In the genomic region with DNA sequence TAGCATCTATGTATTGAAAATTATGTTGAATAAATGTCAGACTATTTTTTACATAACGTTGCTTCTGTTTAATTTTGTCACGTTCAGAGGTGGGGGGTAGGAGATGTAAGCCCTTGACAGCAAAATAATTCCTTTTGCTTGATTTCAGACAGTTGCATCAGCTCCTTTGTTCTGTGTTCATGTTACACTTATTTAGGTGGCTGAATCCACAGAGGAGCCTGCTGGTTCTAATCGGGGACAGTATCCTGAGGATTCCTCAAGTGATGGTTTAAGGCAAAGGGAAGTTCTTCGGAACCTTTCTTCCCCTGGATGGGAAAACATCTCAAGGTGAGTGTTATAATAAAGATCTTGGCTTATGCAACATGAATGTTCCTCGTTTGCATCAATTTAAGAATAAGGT, we compare ENCODE assay signal across 11 cellular contexts. TPM values are rescaled to one million over a fixed set of nuclear protein-coding genes. Genes with fewer than 3 reads are reported as not detected.
A peak's percentile ranks its signal among the peaks of the same experiment; 100 is the strongest.
DNase-seq lines count a peak whose midpoint lies in the region; ATAC-seq and TF ChIP-seq lines count a peak whose summit lies in the region.
"Had no signal": no experiment of that assay in that cellular context is flagged by ENCODE, and none has a peak within 500 bp of the region (broad histone marks: within the 10 kb centered on the region; RNA-seq: fewer than 3 reads in every experiment).

No MANE protein-coding gene starts in this region.

- H3K4me3 ChIP-seq in left ventricle myocardium inferior (peak overlapping the region; percentile 99), right atrium auricular region (no peak overlapping the region), dorsolateral prefrontal cortex (peak overlapping the region in 55 of 59 donors; percentile 1 to 100 (median 96))
- H3K4me3 ChIP-seq: hepatocyte had no signal

- TF ChIP-seq CTCF in left ventricle myocardium inferior (IDR thresholded peaks at IDR 0.05; ENCODE audit: borderline replicate concordance), result no peak
- no peak for TF ChIP-seq CTCF in right atrium auricular region (IDR thresholded peaks at IDR 0.05)
- TF ChIP-seq CTCF in dorsolateral prefrontal cortex (IDR thresholded peaks at IDR 0.05 in 54 of 56, conservative IDR thresholded peaks at IDR 0.05 in 2 of 56; ENCODE audit: low read depth in 1 of 56, partially characterized antibody in 56 of 56), result no peak

- no peaks in the 10 kb centered on the region for H3K9me3 Mint-ChIP-seq in stimulated activated naive CD8-positive, alpha-beta T cell treated with anti-CD3 and anti-CD28 coated beads, Interleukin-15, amount 100 ng/mL, for 72 hours

- peak overlapping the region; percentile 94 to 97 for H3K4me3 Mint-ChIP-seq in stimulated activated naive CD8-positive, alpha-beta T cell treated with anti-CD3 and anti-CD28 coated beads, Interleukin-15, amount 100 ng/mL, for 72 hours

- peak overlapping the region; percentile 98 to 100 for H3K27ac Mint-ChIP-seq in stimulated activated naive CD8-positive, alpha-beta T cell treated with anti-CD3 and anti-CD28 coated beads, Interleukin-15, amount 100 ng/mL, for 72 hours

- H3K27ac ChIP-seq in left ventricle myocardium inferior (replicated peaks), result peak overlapping the region; percentile 13
- H3K27ac ChIP-seq in right atrium auricular region, result no peak overlapping the region
- peak overlapping the region in 43 of 59 donors; percentile 8 to 99 (median 51) for H3K27ac ChIP-seq in dorsolateral prefrontal cortex
- H3K27ac ChIP-seq: hepatocyte had no signal

- no peaks in the 10 kb centered on the region for H3K27me3 ChIP-seq in left ventricle myocardium inferior (ENCODE audit: low read depth)
- H3K27me3 ChIP-seq in right atrium auricular region, result no peaks in the 10 kb centered on the region
- no peaks in the 10 kb centered on the region for H3K27me3 ChIP-seq in dorsolateral prefrontal cortex
- H3K27me3 ChIP-seq: hepatocyte had no signal

- H3K27me3 Mint-ChIP-seq in stimulated activated naive CD8-positive, alpha-beta T cell treated with anti-CD3 and anti-CD28 coated beads, Interleukin-15, amount 100 ng/mL, for 72 hours, result no peaks in the 10 kb centered on the region

- H3K4me1 ChIP-seq in left ventricle myocardium inferior, result peaks cover 77% of the 10 kb centered on the region
- H3K4me1 ChIP-seq in right atrium auricular region, result peaks cover 0 to 36% of the 10 kb centered on the region in 2 donors

- intact Hi-C loops in left ventricle myocardium inferior (cut with micrococcal nuclease), result no loop called here
- intact Hi-C loops in dorsolateral prefrontal cortex (cut with DNase I), result loop anchor here in 1 of 2 donors (10.0 kb wide), 1 partner anchor 72 kb away; a partner anchor contains a TSS

- no peak for DNase-seq in left ventricle myocardium inferior
- DNase-seq in right atrium auricular region (ENCODE audit: low spot score), result no peak
- peak; percentile 41 for DNase-seq in OCI-M1 (lab: John Stamatoyannopoulos, UW)
- DNase-seq in dorsolateral prefrontal cortex, result no peak
- DNase-seq in stimulated activated naive CD8-positive, alpha-beta T cell treated with anti-CD3 and anti-CD28 coated beads, Interleukin-15, amount 100 ng/mL, for 72 hours, result no peak
- DNase-seq in stimulated activated CD4-positive, alpha-beta T cell treated with anti-CD3 and anti-CD28 coated beads, Interleukin-4, amount 100 ng/mL, for 24 hours, result no peak
- no peak for DNase-seq in mesenteric fat pad (ENCODE audit: low spot score)
- DNase-seq: NCI-H524 had no signal

- no peak for ATAC-seq in stimulated activated naive CD8-positive, alpha-beta T cell treated with anti-CD3 and anti-CD28 coated beads, Interleukin-15, amount 100 ng/mL, for 72 hours
- ATAC-seq in GM18861 (IDR thresholded peaks at IDR 0.05; ENCODE audit: unreplicated experiment), result no peak

- H3K36me3 ChIP-seq in left ventricle myocardium inferior (peaks cover 78% of the 10 kb centered on the region), right atrium auricular region (peaks cover 67% of the 10 kb centered on the region)

- H3K9me3 ChIP-seq in left ventricle myocardium inferior (replicated peaks) (no peaks in the 10 kb centered on the region), right atrium auricular region (no peaks in the 10 kb centered on the region)

- peaks cover 72% of the 10 kb centered on the region for H3K4me1 Mint-ChIP-seq in stimulated activated naive CD8-positive, alpha-beta T cell treated with anti-CD3 and anti-CD28 coated beads, Interleukin-15, amount 100 ng/mL, for 72 hours

RNA-seq across cellular contexts. Expression of a gene that starts 4.5 kb away (rescaled TPM):
- total RNA-seq in left ventricle myocardium inferior, result 119 TPM
- total RNA-seq in right atrium auricular region, result 100 to 1,000 TPM in 1 of 2 donors, 10 to 100 TPM in 1; 76.4 to 140 TPM
- 100 to 1,000 TPM in 100 of 120 experiments, 10 to 100 TPM in 20; 76.8 to 213 (median 118) TPM for total RNA-seq in dorsolateral prefrontal cortex
- 186 TPM for total RNA-seq in mesenteric fat pad

RNA-seq across cellular contexts. Expression of a gene that starts 25.3 kb away (rescaled TPM):
- total RNA-seq in left ventricle myocardium inferior (0.16 TPM), right atrium auricular region (not detected), dorsolateral prefrontal cortex (1 to 10 TPM in 4 of 120 experiments, under 1 TPM in 40, not detected in 76; 0.23 to 1.6 (median 0.50) TPM), mesenteric fat pad (6.4 TPM)
- total RNA-seq: hepatocyte; T-helper 2 cell treated with Interferon-gamma antibody and Interleukin-4, amounts not matched to agents 100 ng/mL and 5 ng/mL, for 36 hours had no signal

RNA-seq across cellular contexts. Expression of a gene that starts 52.9 kb away (rescaled TPM):
- total RNA-seq in left ventricle myocardium inferior (6.6 TPM), right atrium auricular region (1 to 10 TPM; 8.0 to 9.7 TPM), dorsolateral prefrontal cortex (10 to 100 TPM in 103 of 120 experiments, 1 to 10 TPM in 17; 6.0 to 50.1 (median 15.6) TPM), mesenteric fat pad (63.9 TPM)

Comparison
In these comparisons a context has a peak if more than half of its experiments do, and no peak if none do; other contexts are left out.
1. H3K27ac ChIP-seq: peak in left ventricle myocardium inferior (single experiment) and dorsolateral prefrontal cortex (43 of 59); none in right atrium auricular region (0 of 2).
2. H3K4me3 ChIP-seq: peak in left ventricle myocardium inferior (single experiment) and dorsolateral prefrontal cortex (55 of 59); none in right atrium auricular region (0 of 2).